In the genomic region with DNA sequence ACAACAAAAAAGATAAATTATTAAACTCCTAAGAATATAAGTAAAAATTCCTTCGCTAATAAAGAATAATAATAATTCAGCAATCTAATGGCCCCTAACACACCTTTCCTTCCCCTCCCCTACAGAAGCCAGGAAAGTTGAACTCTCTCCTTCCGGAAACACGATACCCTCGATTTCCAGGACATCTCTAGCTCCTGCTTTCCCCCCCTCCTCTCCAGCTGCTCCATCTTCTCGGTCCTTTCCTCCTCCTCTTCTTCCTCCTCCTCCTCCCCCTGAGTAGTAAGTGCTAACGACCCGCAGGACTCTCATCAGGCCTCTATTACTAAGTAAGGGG, we compare ENCODE assay signal across 8 cellular contexts. TPM values are rescaled to one million over a fixed set of nuclear protein-coding genes. Genes with fewer than 3 reads are reported as not detected.
DNase-seq lines count a peak whose midpoint lies in the region; ATAC-seq and TF ChIP-seq lines count a peak whose summit lies in the region.

No MANE protein-coding gene starts in this region.

- H2AFZ ChIP-seq in DND-41 (ENCODE audit: low read depth, low read length), result peak overlapping the region; percentile 76
- H2AFZ ChIP-seq in MM.1S (ENCODE audit: low read length), result peak overlapping the region; percentile 69

- peaks cover 5% of the 10 kb centered on the region for H3K36me3 Mint-ChIP-seq in memory B cell

- no peak for TF ChIP-seq POLR2A in body of pancreas (IDR thresholded peaks at IDR 0.05)

- no peaks in the 10 kb centered on the region for H4K20me1 ChIP-seq in DND-41 (ENCODE audit: insufficient read depth, low read length)
- H4K20me1 ChIP-seq in MM.1S (ENCODE audit: insufficient read depth, low read length), result no peaks in the 10 kb centered on the region

- H3K27ac ChIP-seq in DND-41 (ENCODE audit: low read length), result peak overlapping the region; percentile 89
- peak overlapping the region; percentile 42; the same call in 1 of the 2 replicates for H3K27ac ChIP-seq in MM.1S (ENCODE audit: low read length)
- H3K27ac ChIP-seq in body of pancreas, result peak overlapping the region; percentile 56 to 89 (median 82)

- H3K4me2 ChIP-seq in DND-41 (ENCODE audit: insufficient read depth, low read length), result peak overlapping the region; percentile 68
- H3K4me2 ChIP-seq in MM.1S (ENCODE audit: low read depth, low read length), result peak overlapping the region; percentile 60

- H3K4me3 ChIP-seq in DND-41 (ENCODE audit: low read depth in 1 of 2, low read length in 2 of 2) (peak overlapping the region; percentile 72 to 73), MM.1S (ENCODE audit: low read length) (peak overlapping the region; percentile 90), body of pancreas (peak overlapping the region; percentile 74 to 97)

- H3K9me2 ChIP-seq in MM.1S (replicated peaks; ENCODE audit: insufficient read depth, low read length), result no peaks in the 10 kb centered on the region

- DNase-seq in DND-41 (no peak), MM.1S (no peak), body of pancreas (no peak), memory B cell (ENCODE audit: low spot score in 2 of 2) (no peak), NCI-H1930 (lab: John Stamatoyannopoulos, UW) (no peak), SKM-1 (lab: John Stamatoyannopoulos, UW; ENCODE audit: unreplicated experiment) (no peak)
- DNase-seq in activated effector memory CD4-positive, alpha-beta T cell treated with anti-CD3 and anti-CD28 coated beads, Interleukin-2, amount 50 U/mL, for 16 hours, result no peak

- H3K9me3 Mint-ChIP-seq in memory B cell, result no peaks in the 10 kb centered on the region

- ATAC-seq in DND-41 (ENCODE audit: insufficient read depth, low read depth) (no peak; the same call in 1 of the 3 replicates), body of pancreas (no peak), memory B cell (ENCODE audit: low read depth) (no peak), GM21381 (IDR thresholded peaks at IDR 0.05; ENCODE audit: unreplicated experiment) (no peak)

- peak overlapping the region; percentile 93 for H3K27ac Mint-ChIP-seq in memory B cell

- peak overlapping the region; percentile 90 for H3K4me3 Mint-ChIP-seq in memory B cell

- 0 to 1% methylated on average over 7 of the region's 7 CpGs for whole genome bisulfite sequencing in body of pancreas, 2 donors

- H3F3A ChIP-seq in MM.1S (ENCODE audit: insufficient read depth, low read length), result no peaks in the 10 kb centered on the region

- H3K36me3 ChIP-seq in DND-41 (ENCODE audit: insufficient read depth, low read length) (peaks cover 7% of the 10 kb centered on the region), MM.1S (replicated peaks; ENCODE audit: insufficient read depth, low read length) (no peaks in the 10 kb centered on the region), body of pancreas (replicated peaks in 1 of 2; ENCODE audit: insufficient read depth in 1 of 2, low read depth in 2 of 2) (no peaks in the 10 kb centered on the region)

- H3K79me2 ChIP-seq in DND-41 (ENCODE audit: insufficient read depth, low read length) (peaks cover 60% of the 10 kb centered on the region), MM.1S (ENCODE audit: low read length) (peaks cover 48% of the 10 kb centered on the region)

- H3K4me1 ChIP-seq in DND-41 (ENCODE audit: insufficient read depth, low read length), result peaks cover 55% of the 10 kb centered on the region
- H3K4me1 ChIP-seq in MM.1S (ENCODE audit: low read length), result no peaks in the 10 kb centered on the region
- peaks cover 14% of the 10 kb centered on the region for H3K4me1 ChIP-seq in body of pancreas

- H3K4me1 Mint-ChIP-seq in memory B cell, result peaks cover 20% of the 10 kb centered on the region

- H3K27me3 ChIP-seq in DND-41 (ENCODE audit: insufficient read depth, low read length, poor library complexity) (no peaks in the 10 kb centered on the region), MM.1S (replicated peaks; ENCODE audit: insufficient read depth, low read length) (no peaks in the 10 kb centered on the region), body of pancreas (no peaks in the 10 kb centered on the region)

- H3K9ac ChIP-seq in DND-41 (ENCODE audit: low read depth, low read length) (peak overlapping the region; percentile 78), MM.1S (ENCODE audit: low read length) (peak overlapping the region; percentile 77)

- H3K9me3 ChIP-seq in DND-41 (ENCODE audit: insufficient read depth, low read length, severe bottlenecking) (no peaks in the 10 kb centered on the region), MM.1S (replicated peaks; ENCODE audit: insufficient read depth, low read length) (no peaks in the 10 kb centered on the region), body of pancreas (no peaks in the 10 kb centered on the region)

- intact Hi-C loops in body of pancreas (cut with DNase I), result no loop called here

- TF ChIP-seq CTCF in DND-41 (IDR thresholded peaks at IDR 0.05; ENCODE audit: borderline replicate concordance, extremely low read depth, low read length, poor library complexity, severe bottlenecking) (no peak), MM.1S (IDR thresholded peaks at IDR 0.05; ENCODE audit: low read length) (no peak), body of pancreas (IDR thresholded peaks at IDR 0.05) (no peak)

- peaks cover 2% of the 10 kb centered on the region for H3K27me3 Mint-ChIP-seq in memory B cell

RNA-seq across cellular contexts. Expression of a gene that starts 0.6 kb away (rescaled TPM):
- 10 to 100 TPM in 1 of 2 donors, 1 to 10 TPM in 1; 8.0 to 11.5 TPM for total RNA-seq in body of pancreas
